ENCODE assay signal across 35 cellular contexts in genomic region chr22:44601189-44601588, GRCh38.
"Had no signal": no experiment of that assay in that cellular context is flagged by ENCODE, and none has a peak within 500 bp of the region (broad histone marks: within the 10 kb centered on the region; RNA-seq: fewer than 3 reads in every experiment).

No MANE protein-coding gene starts in this region.

- FAIRE-seq: astrocyte, colon, TTC549 had no signal

- DNase-seq: activated CD4-positive, alpha-beta memory T cell treated with anti-CD3 and anti-CD28 coated beads, Interleukin-2, amount 10 ng/mL, durations not matched to agents 7 days and 5 days; activated CD4-positive, alpha-beta T cell treated with anti-CD3 and anti-CD28 coated beads for 1 hour; activated CD4-positive, alpha-beta T cell treated with anti-CD3 and anti-CD28 coated beads for 36 hours; activated CD4-positive, alpha-beta T cell treated with anti-CD3 and anti-CD28 coated beads for 48 hours; activated CD4-positive, alpha-beta T cell treated with anti-CD3 and anti-CD28 coated beads, Interleukin-2, amount 10 ng/mL, durations not matched to agents 7 days and 5 days; activated CD4-positive, alpha-beta T cell treated with anti-CD3 and anti-CD28 coated beads, Interleukin-2, amount 50 U/mL, for 48 hours; activated CD4-positive, CD25-positive, alpha-beta regulatory T cell; activated CD8-positive, alpha-beta memory T cell treated with anti-CD3 and anti-CD28 coated beads for 24 hours; activated CD8-positive, alpha-beta memory T cell treated with anti-CD3 and anti-CD28 coated beads, Interleukin-2, amount 10 ng/mL, durations not matched to agents 7 days and 5 days; activated CD8-positive, alpha-beta memory T cell treated with anti-CD3 and anti-CD28 coated beads, Interleukin-2, amount 50 U/mL, for 48 hours; activated CD8-positive, alpha-beta T cell treated with anti-CD3 and anti-CD28 coated beads, Interleukin-2, amount 10 ng/mL, durations not matched to agents 7 days and 5 days; activated effector memory CD4-positive, alpha-beta T cell treated with anti-CD3 and anti-CD28 coated beads, Interleukin-2, amount 50 U/mL, for 16 hours; activated gamma-delta T cell treated with Interleukin-2 at 50 U/mL for 16 hours; activated naive CD4-positive, alpha-beta T cell; activated naive CD4-positive, alpha-beta T cell treated with anti-CD3 and anti-CD28 coated beads for 36 hours; activated naive CD4-positive, alpha-beta T cell treated with anti-CD3 and anti-CD28 coated beads, Interleukin-2, amount 50 U/mL, for 16 hours; activated naive CD8-positive, alpha-beta T cell treated with anti-CD3 and anti-CD28 coated beads for 36 hours; activated T-cell treated with anti-CD3 and anti-CD28 coated beads, Interleukin-2, amount 50 U/mL, for 24 hours; activated T-cell treated with anti-CD3 and anti-CD28 coated beads, Interleukin-2, amount 50 U/mL, for 48 hours; adrenal gland; amniotic stem cell; aorta; body of pancreas; brain microvascular endothelial cell; central memory CD4-positive, alpha-beta T cell; T-helper 2 cell; T-helper 9 cell had no signal

- H3K4me3 Mint-ChIP-seq: activated CD4-positive, alpha-beta memory T cell treated with anti-CD3 and anti-CD28 coated beads, Interleukin-2, amount 10 ng/mL, durations not matched to agents 7 days and 5 days; activated CD4-positive, alpha-beta T cell treated with anti-CD3 and anti-CD28 coated beads for 36 hours; activated CD4-positive, alpha-beta T cell treated with anti-CD3 and anti-CD28 coated beads, Interleukin-2, amount 10 ng/mL, durations not matched to agents 7 days and 5 days; activated CD8-positive, alpha-beta memory T cell treated with anti-CD3 and anti-CD28 coated beads, Interleukin-2, amount 10 ng/mL, durations not matched to agents 7 days and 5 days; activated CD8-positive, alpha-beta T cell treated with anti-CD3 and anti-CD28 coated beads, Interleukin-2, amount 10 ng/mL, durations not matched to agents 7 days and 5 days; activated naive CD4-positive, alpha-beta T cell treated with anti-CD3 and anti-CD28 coated beads for 36 hours; activated naive CD8-positive, alpha-beta T cell treated with anti-CD3 and anti-CD28 coated beads for 36 hours; activated T-cell treated with anti-CD3 and anti-CD28 coated beads, Interleukin-2, amount 50 U/mL, for 24 hours; T-helper 2 cell treated with Interferon-gamma antibody and Interleukin-4, amounts not matched to agents 5 μg/mL and 100 μg/mL, for 36 hours had no signal

- H3K9me3 Mint-ChIP-seq: activated CD4-positive, alpha-beta memory T cell treated with anti-CD3 and anti-CD28 coated beads, Interleukin-2, amount 10 ng/mL, durations not matched to agents 7 days and 5 days; activated CD4-positive, alpha-beta T cell treated with anti-CD3 and anti-CD28 coated beads, Interleukin-2, amount 10 ng/mL, durations not matched to agents 7 days and 5 days; activated naive CD4-positive, alpha-beta T cell treated with anti-CD3 and anti-CD28 coated beads for 36 hours; activated naive CD4-positive, alpha-beta T cell treated with anti-CD3 and anti-CD28 coated beads, Interleukin-2, amount 50 U/mL, for 72 hours; activated naive CD8-positive, alpha-beta T cell treated with anti-CD3 and anti-CD28 coated beads for 36 hours; activated T-cell treated with anti-CD3 and anti-CD28 coated beads, Interleukin-2, amount 50 U/mL, for 24 hours; T-helper 2 cell treated with Interferon-gamma antibody and Interleukin-4, amounts not matched to agents 5 μg/mL and 100 μg/mL, for 36 hours had no signal

- H3K36me3 Mint-ChIP-seq: activated CD8-positive, alpha-beta memory T cell treated with anti-CD3 and anti-CD28 coated beads, Interleukin-2, amount 10 ng/mL, durations not matched to agents 7 days and 5 days; activated naive CD4-positive, alpha-beta T cell treated with anti-CD3 and anti-CD28 coated beads, Interleukin-2, amount 50 U/mL, for 72 hours; activated naive CD8-positive, alpha-beta T cell treated with anti-CD3 and anti-CD28 coated beads for 36 hours had no signal

- H3K27ac Mint-ChIP-seq: activated CD4-positive, alpha-beta memory T cell treated with anti-CD3 and anti-CD28 coated beads, Interleukin-2, amount 10 ng/mL, durations not matched to agents 7 days and 5 days; activated CD4-positive, alpha-beta T cell treated with anti-CD3 and anti-CD28 coated beads for 36 hours; activated CD4-positive, alpha-beta T cell treated with anti-CD3 and anti-CD28 coated beads, Interleukin-2, amount 10 ng/mL, durations not matched to agents 7 days and 5 days; activated CD8-positive, alpha-beta memory T cell treated with anti-CD3 and anti-CD28 coated beads, Interleukin-2, amount 10 ng/mL, durations not matched to agents 7 days and 5 days; activated CD8-positive, alpha-beta T cell treated with anti-CD3 and anti-CD28 coated beads, Interleukin-2, amount 10 ng/mL, durations not matched to agents 7 days and 5 days; activated naive CD4-positive, alpha-beta T cell treated with anti-CD3 and anti-CD28 coated beads for 36 hours; activated naive CD4-positive, alpha-beta T cell treated with anti-CD3 and anti-CD28 coated beads, Interleukin-2, amount 50 U/mL, for 72 hours; activated naive CD8-positive, alpha-beta T cell treated with anti-CD3 and anti-CD28 coated beads for 36 hours; activated T-cell treated with anti-CD3 and anti-CD28 coated beads, Interleukin-2, amount 50 U/mL, for 24 hours; T-helper 2 cell treated with Interferon-gamma antibody and Interleukin-4, amounts not matched to agents 5 μg/mL and 100 μg/mL, for 36 hours had no signal

- H3K36me3 ChIP-seq: adrenal gland, brain microvascular endothelial cell, breast epithelium had no signal

- H3K27me3 ChIP-seq: body of pancreas, brain microvascular endothelial cell had no signal

- ATAC-seq: activated CD4-positive, alpha-beta T cell treated with anti-CD3 and anti-CD28 coated beads for 36 hours; activated CD4-positive, CD25-positive, alpha-beta regulatory T cell treated with anti-CD3 and anti-CD28 coated beads, Interleukin-2, amount 50 U/mL, for 24 hours; activated CD8-positive, alpha-beta memory T cell treated with anti-CD3 and anti-CD28 coated beads, Interleukin-2, amount 10 ng/mL, durations not matched to agents 7 days and 5 days; activated CD8-positive, alpha-beta T cell treated with anti-CD3 and anti-CD28 coated beads, Interleukin-2, amount 10 ng/mL, durations not matched to agents 7 days and 5 days; activated naive CD4-positive, alpha-beta T cell treated with anti-CD3 and anti-CD28 coated beads, Interleukin-2, amount 50 U/mL, for 72 hours; body of pancreas had no signal

- H3K27ac ChIP-seq: adrenal gland, body of pancreas, brain microvascular endothelial cell, breast epithelium, VCaP had no signal

- H3K4me1 ChIP-seq: adrenal gland, breast epithelium had no signal

- H3K4me3 ChIP-seq: adrenal gland, body of pancreas, breast epithelium had no signal

- H3K4me1 Mint-ChIP-seq: activated CD4-positive, alpha-beta T cell treated with anti-CD3 and anti-CD28 coated beads for 36 hours; activated CD8-positive, alpha-beta memory T cell treated with anti-CD3 and anti-CD28 coated beads, Interleukin-2, amount 10 ng/mL, durations not matched to agents 7 days and 5 days had no signal

- H3K9me3 ChIP-seq: adrenal gland, body of pancreas, breast epithelium had no signal
